ENCODE assay signal across 1 cellular context in the genomic region with DNA sequence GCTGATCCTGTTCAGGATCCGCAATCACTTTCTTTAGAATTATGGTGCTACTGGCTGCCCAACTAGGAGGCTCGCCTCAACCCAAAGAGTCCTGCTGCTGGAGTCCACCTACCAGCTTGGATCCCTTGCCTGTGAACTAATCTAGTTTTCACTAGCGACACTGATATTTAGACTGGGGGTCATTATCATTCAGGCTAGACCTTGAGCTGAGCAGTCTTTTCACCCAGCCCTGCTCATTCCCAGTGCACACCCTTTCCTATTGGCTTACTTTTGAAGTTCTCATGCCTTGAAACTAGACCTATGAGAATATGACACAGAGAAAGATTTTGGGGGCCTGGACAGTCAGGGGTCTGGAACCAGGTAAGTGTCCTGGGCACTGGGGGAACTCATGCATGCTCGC.
TF ChIP-seq lines count a peak whose summit lies in the region.

No MANE protein-coding gene starts in this region.

TF ChIP-seq in H1, 55 proteins besides CTCF, POLR2A, EP300 and RAD21 (continued from another document):
- TF ChIP-seq RBBP5 (IDR thresholded peaks at IDR 0.05; ENCODE audit: borderline replicate concordance, low read depth, low read length) = no peak
- no peak for TF ChIP-seq SIX5 (IDR thresholded peaks at IDR 0.05; ENCODE audit: low read depth, low read length)
- TF ChIP-seq, protein P1, sequence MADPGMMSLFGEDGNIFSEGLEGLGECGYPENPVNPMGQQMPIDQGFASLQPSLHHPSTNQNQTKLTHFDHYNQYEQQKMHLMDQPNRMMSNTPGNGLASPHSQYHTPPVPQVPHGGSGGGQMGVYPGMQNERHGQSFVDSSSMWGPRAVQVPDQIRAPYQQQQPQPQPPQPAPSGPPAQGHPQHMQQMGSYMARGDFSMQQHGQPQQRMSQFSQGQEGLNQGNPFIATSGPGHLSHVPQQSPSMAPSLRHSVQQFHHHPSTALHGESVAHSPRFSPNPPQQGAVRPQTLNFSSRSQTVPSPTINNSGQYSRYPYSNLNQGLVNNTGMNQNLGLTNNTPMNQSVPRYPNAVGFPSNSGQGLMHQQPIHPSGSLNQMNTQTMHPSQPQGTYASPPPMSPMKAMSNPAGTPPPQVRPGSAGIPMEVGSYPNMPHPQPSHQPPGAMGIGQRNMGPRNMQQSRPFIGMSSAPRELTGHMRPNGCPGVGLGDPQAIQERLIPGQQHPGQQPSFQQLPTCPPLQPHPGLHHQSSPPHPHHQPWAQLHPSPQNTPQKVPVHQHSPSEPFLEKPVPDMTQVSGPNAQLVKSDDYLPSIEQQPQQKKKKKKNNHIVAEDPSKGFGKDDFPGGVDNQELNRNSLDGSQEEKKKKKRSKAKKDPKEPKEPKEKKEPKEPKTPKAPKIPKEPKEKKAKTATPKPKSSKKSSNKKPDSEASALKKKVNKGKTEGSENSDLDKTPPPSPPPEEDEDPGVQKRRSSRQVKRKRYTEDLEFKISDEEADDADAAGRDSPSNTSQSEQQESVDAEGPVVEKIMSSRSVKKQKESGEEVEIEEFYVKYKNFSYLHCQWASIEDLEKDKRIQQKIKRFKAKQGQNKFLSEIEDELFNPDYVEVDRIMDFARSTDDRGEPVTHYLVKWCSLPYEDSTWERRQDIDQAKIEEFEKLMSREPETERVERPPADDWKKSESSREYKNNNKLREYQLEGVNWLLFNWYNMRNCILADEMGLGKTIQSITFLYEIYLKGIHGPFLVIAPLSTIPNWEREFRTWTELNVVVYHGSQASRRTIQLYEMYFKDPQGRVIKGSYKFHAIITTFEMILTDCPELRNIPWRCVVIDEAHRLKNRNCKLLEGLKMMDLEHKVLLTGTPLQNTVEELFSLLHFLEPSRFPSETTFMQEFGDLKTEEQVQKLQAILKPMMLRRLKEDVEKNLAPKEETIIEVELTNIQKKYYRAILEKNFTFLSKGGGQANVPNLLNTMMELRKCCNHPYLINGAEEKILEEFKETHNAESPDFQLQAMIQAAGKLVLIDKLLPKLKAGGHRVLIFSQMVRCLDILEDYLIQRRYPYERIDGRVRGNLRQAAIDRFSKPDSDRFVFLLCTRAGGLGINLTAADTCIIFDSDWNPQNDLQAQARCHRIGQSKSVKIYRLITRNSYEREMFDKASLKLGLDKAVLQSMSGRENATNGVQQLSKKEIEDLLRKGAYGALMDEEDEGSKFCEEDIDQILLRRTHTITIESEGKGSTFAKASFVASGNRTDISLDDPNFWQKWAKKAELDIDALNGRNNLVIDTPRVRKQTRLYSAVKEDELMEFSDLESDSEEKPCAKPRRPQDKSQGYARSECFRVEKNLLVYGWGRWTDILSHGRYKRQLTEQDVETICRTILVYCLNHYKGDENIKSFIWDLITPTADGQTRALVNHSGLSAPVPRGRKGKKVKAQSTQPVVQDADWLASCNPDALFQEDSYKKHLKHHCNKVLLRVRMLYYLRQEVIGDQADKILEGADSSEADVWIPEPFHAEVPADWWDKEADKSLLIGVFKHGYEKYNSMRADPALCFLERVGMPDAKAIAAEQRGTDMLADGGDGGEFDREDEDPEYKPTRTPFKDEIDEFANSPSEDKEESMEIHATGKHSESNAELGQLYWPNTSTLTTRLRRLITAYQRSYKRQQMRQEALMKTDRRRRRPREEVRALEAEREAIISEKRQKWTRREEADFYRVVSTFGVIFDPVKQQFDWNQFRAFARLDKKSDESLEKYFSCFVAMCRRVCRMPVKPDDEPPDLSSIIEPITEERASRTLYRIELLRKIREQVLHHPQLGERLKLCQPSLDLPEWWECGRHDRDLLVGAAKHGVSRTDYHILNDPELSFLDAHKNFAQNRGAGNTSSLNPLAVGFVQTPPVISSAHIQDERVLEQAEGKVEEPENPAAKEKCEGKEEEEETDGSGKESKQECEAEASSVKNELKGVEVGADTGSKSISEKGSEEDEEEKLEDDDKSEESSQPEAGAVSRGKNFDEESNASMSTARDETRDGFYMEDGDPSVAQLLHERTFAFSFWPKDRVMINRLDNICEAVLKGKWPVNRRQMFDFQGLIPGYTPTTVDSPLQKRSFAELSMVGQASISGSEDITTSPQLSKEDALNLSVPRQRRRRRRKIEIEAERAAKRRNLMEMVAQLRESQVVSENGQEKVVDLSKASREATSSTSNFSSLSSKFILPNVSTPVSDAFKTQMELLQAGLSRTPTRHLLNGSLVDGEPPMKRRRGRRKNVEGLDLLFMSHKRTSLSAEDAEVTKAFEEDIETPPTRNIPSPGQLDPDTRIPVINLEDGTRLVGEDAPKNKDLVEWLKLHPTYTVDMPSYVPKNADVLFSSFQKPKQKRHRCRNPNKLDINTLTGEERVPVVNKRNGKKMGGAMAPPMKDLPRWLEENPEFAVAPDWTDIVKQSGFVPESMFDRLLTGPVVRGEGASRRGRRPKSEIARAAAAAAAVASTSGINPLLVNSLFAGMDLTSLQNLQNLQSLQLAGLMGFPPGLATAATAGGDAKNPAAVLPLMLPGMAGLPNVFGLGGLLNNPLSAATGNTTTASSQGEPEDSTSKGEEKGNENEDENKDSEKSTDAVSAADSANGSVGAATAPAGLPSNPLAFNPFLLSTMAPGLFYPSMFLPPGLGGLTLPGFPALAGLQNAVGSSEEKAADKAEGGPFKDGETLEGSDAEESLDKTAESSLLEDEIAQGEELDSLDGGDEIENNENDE (IDR thresholded peaks at IDR 0.05; ENCODE audit: insufficient replicate concordance, low read length) = no peak
- TF ChIP-seq SAP30 (IDR thresholded peaks at IDR 0.05; ENCODE audit: insufficient read depth, insufficient replicate concordance, low read length) = no peak
- TF ChIP-seq EGR1 (IDR thresholded peaks at IDR 0.05; ENCODE audit: borderline replicate concordance, low read depth, low read length) = no peak
- no peak for TF ChIP-seq HDAC2 (IDR thresholded peaks at IDR 0.05; ENCODE audit: borderline replicate concordance in 1 of 2, low read depth in 2 of 2, low read length in 2 of 2)
- no peak for TF ChIP-seq CBX8 (IDR thresholded peaks at IDR 0.05; ENCODE audit: borderline replicate concordance, low read depth, low read length)
- TF ChIP-seq BACH1 (IDR thresholded peaks at IDR 0.05; ENCODE audit: low read length) = no peak
- TF ChIP-seq, protein P2, sequence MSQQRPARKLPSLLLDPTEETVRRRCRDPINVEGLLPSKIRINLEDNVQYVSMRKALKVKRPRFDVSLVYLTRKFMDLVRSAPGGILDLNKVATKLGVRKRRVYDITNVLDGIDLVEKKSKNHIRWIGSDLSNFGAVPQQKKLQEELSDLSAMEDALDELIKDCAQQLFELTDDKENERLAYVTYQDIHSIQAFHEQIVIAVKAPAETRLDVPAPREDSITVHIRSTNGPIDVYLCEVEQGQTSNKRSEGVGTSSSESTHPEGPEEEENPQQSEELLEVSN (IDR thresholded peaks at IDR 0.05) = no peak
- TF ChIP-seq SP1 (IDR thresholded peaks at IDR 0.05; ENCODE audit: low read depth, low read length) = no peak
- TF ChIP-seq BCL11A (IDR thresholded peaks at IDR 0.05; ENCODE audit: low read depth in 2 of 2, low read length in 2 of 2) = no peak
